ENCODE assay signal across 18 cellular contexts in the genomic region with DNA sequence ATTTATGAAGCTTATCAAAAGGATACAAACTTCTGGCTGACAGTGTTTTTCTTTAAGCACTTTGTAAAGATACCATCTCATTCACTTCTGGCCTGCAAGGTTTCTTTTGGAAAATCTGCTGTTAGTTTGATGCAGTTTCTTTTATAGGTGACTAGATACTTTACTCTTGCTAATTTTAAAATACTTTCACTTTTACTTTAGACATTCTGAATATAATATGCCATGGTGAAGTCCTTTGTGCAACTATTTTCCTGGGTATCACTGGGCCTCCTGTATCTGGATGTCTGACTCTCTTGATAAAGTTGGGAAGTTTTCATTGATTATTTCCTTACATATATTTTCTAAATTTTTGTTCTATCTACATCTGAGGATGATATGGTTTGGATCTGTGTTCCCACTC. TPM values are rescaled to one million over a fixed set of nuclear protein-coding genes. Genes with fewer than 3 reads are reported as not detected.
DNase-seq lines count a peak whose midpoint lies in the region; ATAC-seq, FAIRE-seq and TF ChIP-seq lines count a peak whose summit lies in the region.
"Had no signal": no experiment of that assay in that cellular context is flagged by ENCODE, and none has a peak within 500 bp of the region (broad histone marks: within the 10 kb centered on the region; RNA-seq: fewer than 3 reads in every experiment).

No MANE protein-coding gene starts in this region.

- H3K79me2 ChIP-seq in Loucy (ENCODE audit: insufficient read depth, low read length) (no peaks in the 10 kb centered on the region), astrocyte (ENCODE audit: insufficient read depth, low read length) (no peaks in the 10 kb centered on the region)

- H3K4me1 Mint-ChIP-seq in activated T-cell treated with anti-CD3 and anti-CD28 coated beads, Interleukin-2, amount 50 U/mL, for 72 hours (ENCODE audit: low read depth), result peaks cover 13% of the 10 kb centered on the region
- peaks cover 13% of the 10 kb centered on the region for H3K4me1 Mint-ChIP-seq in CD8-positive, alpha-beta T cell (ENCODE audit: low read depth)
- no peaks in the 10 kb centered on the region for H3K4me1 Mint-ChIP-seq in astrocyte (ENCODE audit: low read depth, unreplicated experiment)
- H3K4me1 Mint-ChIP-seq: CD14-positive monocyte had no signal

- H3K9ac ChIP-seq in Loucy (ENCODE audit: low read depth, low read length, poor library complexity, severe bottlenecking) (no peak overlapping the region), astrocyte (ENCODE audit: low read length) (no peak overlapping the region)

- H2AFZ ChIP-seq in Loucy (ENCODE audit: low read length) (no peak overlapping the region), astrocyte (ENCODE audit: low read depth, low read length) (no peak overlapping the region)

- H3K36me3 ChIP-seq in CD8-positive, alpha-beta T cell (ENCODE audit: insufficient read depth, low read length), result no peaks in the 10 kb centered on the region
- no peaks in the 10 kb centered on the region for H3K36me3 ChIP-seq in Loucy (ENCODE audit: insufficient read depth, low read length)
- H3K36me3 ChIP-seq in astrocyte (ENCODE audit: insufficient read depth, low read length), result no peaks in the 10 kb centered on the region
- H3K36me3 ChIP-seq in heart left ventricle, result no peaks in the 10 kb centered on the region
- H3K36me3 ChIP-seq in small intestine (ENCODE audit: control insufficient read depth in 2 of 2, insufficient read depth in 2 of 2, low read length in 2 of 2), result no peaks in the 10 kb centered on the region

- H3K9me3 ChIP-seq in CD8-positive, alpha-beta T cell (ENCODE audit: low read length), result peaks cover 5% of the 10 kb centered on the region
- peaks cover 12% of the 10 kb centered on the region; the same call in 1 of the 2 replicates for H3K9me3 ChIP-seq in Loucy (ENCODE audit: insufficient read depth, low read depth, low read length)
- no peaks in the 10 kb centered on the region for H3K9me3 ChIP-seq in astrocyte (ENCODE audit: insufficient read depth, low read depth, low read length)
- peaks cover 0 to 53% (median 27%) of the 10 kb centered on the region in 12 donors for H3K9me3 ChIP-seq in heart left ventricle
- no peaks in the 10 kb centered on the region for H3K9me3 ChIP-seq in small intestine (ENCODE audit: control insufficient read depth, low read depth)

- CTCF ChIA-PET in CD8-positive, alpha-beta T cell (lab: Charles Lee), result no interaction called here

- POLR2A ChIA-PET in CD8-positive, alpha-beta T cell (lab: Charles Lee), result no interaction called here

- TF ChIP-seq POLR2A in heart left ventricle (IDR thresholded peaks at IDR 0.05), result no peak

- H3F3A ChIP-seq in Loucy (ENCODE audit: low read depth), result no peaks in the 10 kb centered on the region

- no peaks in the 10 kb centered on the region for H3K27me3 Mint-ChIP-seq in activated T-cell treated with anti-CD3 and anti-CD28 coated beads, Interleukin-2, amount 50 U/mL, for 72 hours (ENCODE audit: low read depth)
- H3K27me3 Mint-ChIP-seq in CD8-positive, alpha-beta T cell (ENCODE audit: low read depth), result no peaks in the 10 kb centered on the region
- no peaks in the 10 kb centered on the region for H3K27me3 Mint-ChIP-seq in astrocyte (ENCODE audit: low read depth, unreplicated experiment)

- peaks cover 10 to 19% of the 10 kb centered on the region in 2 donors for H3K9me3 Mint-ChIP-seq in activated T-cell treated with anti-CD3 and anti-CD28 coated beads, Interleukin-2, amount 50 U/mL, for 72 hours
- peaks cover 43% of the 10 kb centered on the region for H3K9me3 Mint-ChIP-seq in CD8-positive, alpha-beta T cell
- peaks cover 11% of the 10 kb centered on the region for H3K9me3 Mint-ChIP-seq in astrocyte (ENCODE audit: unreplicated experiment)

- no peaks in the 10 kb centered on the region for H3K27me3 ChIP-seq in CD8-positive, alpha-beta T cell (ENCODE audit: insufficient read depth, low read length)
- no peaks in the 10 kb centered on the region for H3K27me3 ChIP-seq in Loucy (ENCODE audit: insufficient read depth, low read length, poor library complexity, severe bottlenecking)
- no peaks in the 10 kb centered on the region for H3K27me3 ChIP-seq in astrocyte (ENCODE audit: insufficient read depth, low read length)
- no peaks in the 10 kb centered on the region for H3K27me3 ChIP-seq in heart left ventricle
- H3K27me3 ChIP-seq in small intestine (ENCODE audit: control insufficient read depth in 2 of 2, insufficient read depth in 2 of 2, low read length in 2 of 2), result no peaks in the 10 kb centered on the region

- ATAC-seq in activated T-cell treated with anti-CD3 and anti-CD28 coated beads, Interleukin-2, amount 50 U/mL, for 72 hours (replicated peaks in 1 of 2), result no peak
- ATAC-seq in CD8-positive, alpha-beta T cell, result no peak
- no peak for ATAC-seq in heart left ventricle

- peak overlapping the region; percentile 3 for H3K4me3 ChIP-seq in CD8-positive, alpha-beta T cell (ENCODE audit: low read depth, low read length)
- H3K4me3 ChIP-seq in Loucy (ENCODE audit: low read length, poor library complexity, severe bottlenecking), result peak overlapping the region; percentile 21
- no peak overlapping the region for H3K4me3 ChIP-seq in astrocyte (ENCODE audit: insufficient read depth, low read depth, low read length)
- H3K4me3 ChIP-seq in heart left ventricle, result no peak overlapping the region
- H3K4me3 ChIP-seq in small intestine (ENCODE audit: low read depth in 1 of 2, low read length in 2 of 2), result no peak overlapping the region

- peaks cover 10 to 36% of the 10 kb centered on the region in 2 donors for H3K36me3 Mint-ChIP-seq in activated T-cell treated with anti-CD3 and anti-CD28 coated beads, Interleukin-2, amount 50 U/mL, for 72 hours (ENCODE audit: insufficient read depth in 2 of 2)
- peaks cover 39% of the 10 kb centered on the region for H3K36me3 Mint-ChIP-seq in CD8-positive, alpha-beta T cell
- H3K36me3 Mint-ChIP-seq in astrocyte (ENCODE audit: low read depth, unreplicated experiment), result peaks cover 12% of the 10 kb centered on the region
- H3K36me3 Mint-ChIP-seq: CD14-positive monocyte had no signal

- no peak overlapping the region for H3K27ac ChIP-seq in CD8-positive, alpha-beta T cell (ENCODE audit: low read depth, low read length)
- no peak overlapping the region for H3K27ac ChIP-seq in astrocyte (ENCODE audit: low read depth, low read length)
- peak overlapping the region in 1 of 12 donors; percentile 13 for H3K27ac ChIP-seq in heart left ventricle
- no peak overlapping the region for H3K27ac ChIP-seq in small intestine (ENCODE audit: low read depth in 1 of 2, low read length in 1 of 2)

- peak overlapping the region; percentile 85 for H3K27ac Mint-ChIP-seq in activated T-cell treated with anti-CD3 and anti-CD28 coated beads, Interleukin-2, amount 50 U/mL, for 72 hours
- H3K27ac Mint-ChIP-seq in CD8-positive, alpha-beta T cell, result no peak overlapping the region
- no peak overlapping the region for H3K27ac Mint-ChIP-seq in astrocyte (ENCODE audit: unreplicated experiment)
- H3K27ac Mint-ChIP-seq: CD14-positive monocyte had no signal

- H3K4me1 ChIP-seq in CD8-positive, alpha-beta T cell (ENCODE audit: insufficient read depth, low read length), result peaks cover 4% of the 10 kb centered on the region
- H3K4me1 ChIP-seq in Loucy (ENCODE audit: insufficient read depth, low read length, poor library complexity, severe bottlenecking) (no peaks in the 10 kb centered on the region), astrocyte (ENCODE audit: insufficient read depth, low read length) (no peaks in the 10 kb centered on the region), heart left ventricle (no peaks in the 10 kb centered on the region), small intestine (ENCODE audit: control insufficient read depth in 2 of 2, insufficient read depth in 1 of 2, low read depth in 1 of 2, low read length in 1 of 2) (no peaks in the 10 kb centered on the region)

- TF ChIP-seq CTCF in CD8-positive, alpha-beta T cell (IDR thresholded peaks at IDR 0.05), result no peak
- TF ChIP-seq CTCF in Loucy (conservative IDR thresholded peaks at IDR 0.05; ENCODE audit: low read length) (no peak), astrocyte (IDR thresholded peaks at IDR 0.05; ENCODE audit: insufficient read depth, low read depth, low read length) (no peak), heart left ventricle (IDR thresholded peaks at IDR 0.05) (no peak)

- H3K4me2 ChIP-seq in Loucy (ENCODE audit: low read depth, low read length, poor library complexity, severe bottlenecking) (peak overlapping the region; percentile 32), astrocyte (ENCODE audit: low read length) (no peak overlapping the region)

- no peaks in the 10 kb centered on the region for H3K9me2 ChIP-seq in Loucy (replicated peaks; ENCODE audit: low read depth, low read length)

- no peaks in the 10 kb centered on the region for H4K20me1 ChIP-seq in Loucy (ENCODE audit: insufficient read depth, low read length, poor library complexity, severe bottlenecking)
- H4K20me1 ChIP-seq in astrocyte (ENCODE audit: insufficient read depth, low read length), result no peaks in the 10 kb centered on the region

- H3K4me3 Mint-ChIP-seq in activated T-cell treated with anti-CD3 and anti-CD28 coated beads, Interleukin-2, amount 50 U/mL, for 72 hours, result peak overlapping the region in 1 of 2 donors; percentile 29
- H3K4me3 Mint-ChIP-seq in CD8-positive, alpha-beta T cell, result no peak overlapping the region
- no peak overlapping the region for H3K4me3 Mint-ChIP-seq in astrocyte (ENCODE audit: unreplicated experiment)
- H3K4me3 Mint-ChIP-seq: CD14-positive monocyte had no signal

- intact Hi-C loops in CD8-positive, alpha-beta T cell (cut with DNase I, micrococcal nuclease), result no loop called here
- intact Hi-C loops in heart left ventricle (cut with DNase I), result no loop called here

- FAIRE-seq in astrocyte (lab: Jason Lieb, UNC) (peak; percentile 5), small intestine (lab: Jason Lieb, UNC) (no peak)

- no peak for DNase-seq in activated T-cell treated with anti-CD3 and anti-CD28 coated beads, Interleukin-2, amount 50 U/mL, for 72 hours
- no peak for DNase-seq in activated T-cell treated with anti-CD3 and anti-CD28 coated beads, Interleukin-2, amount 50 U/mL, for 1 hour
- no peak for DNase-seq in CD8-positive, alpha-beta T cell
- DNase-seq in astrocyte (ENCODE audit: low read depth), result no peak
- DNase-seq in heart left ventricle, result no peak
- DNase-seq in small intestine, result no peak
- no peak for DNase-seq in NCI-H510A (lab: John Stamatoyannopoulos, UW)
- DNase-seq: ACHN, AML-193, Calu3, DMS53, HCEC 1CT, NCI-H1417 treated with DMSO at 0.1 percent for 48 hours, NCI-H1930, RPMI8226, SIG-M5 had no signal

RNA-seq across cellular contexts. Expression of a gene that starts 29.0 kb away (rescaled TPM):
- 10 to 100 TPM; 16.2 to 20.2 TPM for total RNA-seq in activated T-cell treated with anti-CD3 and anti-CD28 coated beads, Interleukin-2, amount 50 U/mL, for 72 hours
- 10 to 100 TPM; 21.5 TPM for total RNA-seq in CD8-positive, alpha-beta T cell
- total RNA-seq in astrocyte, result 13.8 and 15.6 TPM in 2 replicates
- 10 to 100 TPM in 1 of 9 donors, 1 to 10 TPM in 8; 5.8 to 10.3 (median 6.6) TPM for total RNA-seq in heart left ventricle
- polyA plus RNA-seq in heart left ventricle, result 1 to 10 TPM; 5.5 to 6.2 TPM
- polyA plus RNA-seq in small intestine, result 1 to 10 TPM; 3.8 to 8.3 (median 4.9) TPM

Comparison
In these comparisons a context has a peak if more than half of its experiments do, and no peak if none do; other contexts are left out.
1. H3K4me3 ChIP-seq: peak in CD8-positive, alpha-beta T cell (single experiment) and Loucy (single experiment); none in astrocyte (single experiment), heart left ventricle (0 of 12) and small intestine (0 of 2).